Comparison of ENCODE assay signal across 9 cellular contexts in the genomic region with DNA sequence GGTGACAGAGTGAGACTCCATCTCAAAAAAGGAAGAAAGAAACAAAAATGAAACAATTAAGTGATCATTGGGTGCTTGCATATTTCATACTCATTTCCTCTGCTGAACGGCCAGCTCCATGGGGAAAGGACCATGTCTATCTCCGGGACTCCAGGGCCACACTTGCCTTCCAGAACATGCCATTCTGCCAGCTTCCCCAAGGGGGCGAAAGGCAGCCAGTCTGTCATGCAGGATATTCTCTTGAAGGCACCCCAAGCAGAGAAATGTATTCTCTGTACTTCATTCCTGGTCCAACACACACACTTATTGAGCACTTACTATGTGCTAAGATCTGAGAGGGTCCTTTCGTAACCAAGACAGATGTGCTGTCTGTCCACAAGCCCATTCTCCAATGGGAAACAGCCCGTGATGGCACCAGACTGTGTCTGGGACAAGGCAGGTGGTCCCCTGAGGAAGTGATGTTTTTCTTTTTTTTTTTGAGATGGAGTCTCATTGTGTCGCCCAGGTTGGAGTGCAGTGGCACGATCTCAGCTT. TPM values are rescaled to one million over a fixed set of nuclear protein-coding genes. Genes with fewer than 3 reads are reported as not detected.
DNase-seq lines count a peak whose midpoint lies in the region; ATAC-seq, FAIRE-seq and TF ChIP-seq lines count a peak whose summit lies in the region.
"Had no signal": no experiment of that assay in that cellular context is flagged by ENCODE, and none has a peak within 500 bp of the region (broad histone marks: within the 10 kb centered on the region; RNA-seq: fewer than 3 reads in every experiment).

No MANE protein-coding gene starts in this region.

- H3K9me3 Mint-ChIP-seq in T-helper 1 cell treated with Interleukin-12 subunit alpha and Interleukin-12 subunit beta and Interleukin-4 antibody, amounts not matched to agents 30 μg/mL and 1 μg/mL, for 36 hours: no peaks in the 10 kb centered on the region

- DNase-seq in A549 (ENCODE audit: low read depth in 1 of 2, low spot score in 1 of 2): peak in 1 of 2 experiments; percentile 51
- no peak for DNase-seq in GM20000 (ENCODE audit: low spot score)
- DNase-seq in fibroblast of lung (ENCODE audit: low read depth in 2 of 2): no peak
- peak; percentile 48 for DNase-seq in testis
- no peak for DNase-seq in HPDE6-E6E7 (ENCODE audit: extremely low spot score)
- DNase-seq in NCI-H526 treated with DMSO at 0.1 percent for 48 hours (lab: John Stamatoyannopoulos, UW): no peak
- DNase-seq in NCI-H510A (lab: John Stamatoyannopoulos, UW): no peak

- H3K4me1 Mint-ChIP-seq in T-helper 1 cell treated with Interleukin-12 subunit alpha and Interleukin-12 subunit beta and Interleukin-4 antibody, amounts not matched to agents 30 μg/mL and 1 μg/mL, for 36 hours (ENCODE audit: low read depth): peaks cover 17% of the 10 kb centered on the region

- H3K36me3 ChIP-seq in fibroblast of lung (ENCODE audit: control insufficient read depth, insufficient read depth, low read length) (no peaks in the 10 kb centered on the region), testis (ENCODE audit: low read depth, missing control alignments) (no peaks in the 10 kb centered on the region)

- H4K20me1 ChIP-seq in fibroblast of lung (ENCODE audit: control insufficient read depth, extremely low read depth, insufficient read depth, low read length): no peaks in the 10 kb centered on the region

- H2AFZ ChIP-seq in fibroblast of lung (ENCODE audit: low read length): no peak overlapping the region

- TF ChIP-seq POLR2A in A549 (IDR thresholded peaks at IDR 0.05; ENCODE audit: low read length): no peak
- TF ChIP-seq POLR2A in testis (IDR thresholded peaks at IDR 0.05): no peak

- TF ChIP-seq CTCF in A549 (IDR thresholded peaks at IDR 0.05) (no peak), GM20000 (IDR thresholded peaks at IDR 0.05; ENCODE audit: extremely low read depth, missing control alignments) (peak; percentile 26), fibroblast of lung (conservative IDR thresholded peaks at IDR 0.05 in 1 of 2, IDR thresholded peaks at IDR 0.05 in 1 of 2; ENCODE audit: low read depth in 1 of 2, low read length in 2 of 2) (peak; percentile 27 to 53), testis (IDR thresholded peaks at IDR 0.05) (peak in 1 of 3 experiments; percentile 41)

- no peak for TF ChIP-seq RAD21 in A549 (conservative IDR thresholded peaks at IDR 0.05 in 1 of 2, IDR thresholded peaks at IDR 0.05 in 1 of 2)

- ATAC-seq in A549: peak; percentile 55 to 64; a peak in 4 of 6 replicates

- H3K9me3 ChIP-seq in A549 (no peaks in the 10 kb centered on the region), fibroblast of lung (ENCODE audit: control insufficient read depth, insufficient read depth, low read depth, low read length) (no peaks in the 10 kb centered on the region), testis (no peaks in the 10 kb centered on the region)

- H3K4me1 ChIP-seq in A549: no peaks in the 10 kb centered on the region
- no peaks in the 10 kb centered on the region for H3K4me1 ChIP-seq in fibroblast of lung (ENCODE audit: control insufficient read depth, extremely low read depth, insufficient read depth, low read length)
- H3K4me1 ChIP-seq in testis: no peaks in the 10 kb centered on the region

- no peaks in the 10 kb centered on the region for H3K27me3 Mint-ChIP-seq in T-helper 1 cell treated with Interleukin-12 subunit alpha and Interleukin-12 subunit beta and Interleukin-4 antibody, amounts not matched to agents 30 μg/mL and 1 μg/mL, for 36 hours (ENCODE audit: low read depth)
- H3K27me3 Mint-ChIP-seq: activated naive CD8-positive, alpha-beta T cell had no signal

- WGBS in A549 (ENCODE audit: missing lambda C conversion rate): 57% methylated on average over 7 of the region's 7 CpGs
- WGBS in testis, 2 donors: 76 to 82% methylated on average over 7 of the region's 7 CpGs

- no peaks in the 10 kb centered on the region for H3K27me3 ChIP-seq in fibroblast of lung (ENCODE audit: control insufficient read depth, insufficient read depth, low read length)
- H3K27me3 ChIP-seq in testis: no peaks in the 10 kb centered on the region

- H3K4me2 ChIP-seq in A549 (no peak overlapping the region), fibroblast of lung (ENCODE audit: extremely low read depth, insufficient read depth, low read length) (no peak overlapping the region)

- intact Hi-C loops in testis (cut with DNase I; ENCODE audit: low total_unique reads): loop anchor here (5.0 kb wide), 1 partner anchor 144 kb away; the partner anchor contains the start of gene DNM2

- no peaks in the 10 kb centered on the region for H3K79me2 ChIP-seq in fibroblast of lung (ENCODE audit: control insufficient read depth, insufficient read depth, low read length)

- H3K36me3 Mint-ChIP-seq in T-helper 1 cell treated with Interleukin-12 subunit alpha and Interleukin-12 subunit beta and Interleukin-4 antibody, amounts not matched to agents 30 μg/mL and 1 μg/mL, for 36 hours (ENCODE audit: low read depth): peaks cover 3% of the 10 kb centered on the region
- H3K36me3 Mint-ChIP-seq: activated naive CD8-positive, alpha-beta T cell had no signal

- peak overlapping the region; percentile 55 for H3K27ac Mint-ChIP-seq in T-helper 1 cell treated with Interleukin-12 subunit alpha and Interleukin-12 subunit beta and Interleukin-4 antibody, amounts not matched to agents 30 μg/mL and 1 μg/mL, for 36 hours
- H3K27ac Mint-ChIP-seq: activated naive CD8-positive, alpha-beta T cell had no signal

- no peak overlapping the region for H3K4me3 Mint-ChIP-seq in T-helper 1 cell treated with Interleukin-12 subunit alpha and Interleukin-12 subunit beta and Interleukin-4 antibody, amounts not matched to agents 30 μg/mL and 1 μg/mL, for 36 hours
- H3K4me3 Mint-ChIP-seq: activated naive CD8-positive, alpha-beta T cell had no signal

- POLR2A ChIA-PET in A549 (lab: Yijun Ruan, JAX): no interaction called here

- no peak for FAIRE-seq in A549 (lab: Jason Lieb, UNC)

- TF ChIP-seq EP300 in A549 (IDR thresholded peaks at IDR 0.05): no peak

- H3K4me3 ChIP-seq in A549 (no peak overlapping the region), fibroblast of lung (replicated peaks in 1 of 4; ENCODE audit: control extremely low read depth in 1 of 4, insufficient read depth in 1 of 4, low read depth in 3 of 4, low read length in 4 of 4) (no peak overlapping the region), testis (no peak overlapping the region)

- no peak overlapping the region for H3K27ac ChIP-seq in A549
- H3K27ac ChIP-seq in fibroblast of lung (ENCODE audit: insufficient read depth, low read length): no peak overlapping the region
- no peak overlapping the region for H3K27ac ChIP-seq in testis

- H3K9ac ChIP-seq in fibroblast of lung (ENCODE audit: insufficient read depth, low read length): no peak overlapping the region

- CTCF ChIA-PET in A549 (lab: Yijun Ruan, JAX): interaction anchor here (1.3 to 1.7 kb wide), 3 partner anchors 11 to 25 kb away, joined by 3 to 5 read pairs (median 4); partner anchors contain the start of gene TMED1

TF ChIP-seq in A549, 52 proteins besides CTCF, POLR2A, EP300 and RAD21 (continues in another document):
- TF ChIP-seq HEYL (CRISPR knock-in tag; IDR thresholded peaks at IDR 0.05): no peak
- TF ChIP-seq HOXB5 (CRISPR knock-in tag; IDR thresholded peaks at IDR 0.05): no peak
- no peak for TF ChIP-seq E2F6 (IDR thresholded peaks at IDR 0.05; ENCODE audit: borderline replicate concordance, low read depth)

RNA-seq across cellular contexts. Expression of gene CARM1, which starts 10.2 kb away (rescaled TPM):
- polyA plus RNA-seq in A549 (2011; rRNA removed) (14.3 and 15.2 TPM in 2 replicates), A549 (2017; fragmentation: RNase III; extraction: RNeasy Plus Mini Kit Qiagen cat#74134 plus additional on column Dnase treatment) (31.4 to 32.2 TPM (median 31.8 TPM) in 3 replicates), fibroblast of lung (41.9 and 60.0 TPM in 2 replicates), testis (ENCODE audit: insufficient read depth, low read depth, low replicate concordance) (110 TPM)
- 55.5 and 75.2 TPM in 2 replicates for polyA plus RNA-seq in A549 (2012; cell fraction: cytosol; rRNA removed)
- 59.7 and 93.6 TPM in 2 replicates for polyA plus RNA-seq in A549 (2012; cell fraction: nucleus; rRNA removed)
- 22.0 and 30.3 TPM in 2 replicates for polyA minus RNA-seq in A549 (2011; rRNA and poly(A)+ RNA removed)
- total RNA-seq in fibroblast of lung (17.2 and 24.8 TPM in 2 replicates), testis (10 to 100 TPM; 79.5 to 82.4 TPM)
- 58.7 and 79.7 TPM in 2 replicates for polyA plus RNA-seq in fibroblast of lung (2012)
- polyA minus RNA-seq in fibroblast of lung (ENCODE audit: low replicate concordance): 140 and 163 TPM in 2 replicates

RNA-seq across cellular contexts. Expression of gene C19orf38, which starts 13.0 kb away (rescaled TPM):
- polyA plus RNA-seq in A549 (2011; rRNA removed) (0.13 and 0.40 TPM in 2 replicates), A549 (2017; fragmentation: RNase III; extraction: RNeasy Plus Mini Kit Qiagen cat#74134 plus additional on column Dnase treatment) (0.09 to 0.12 TPM (median 0.10 TPM) in 3 replicates), fibroblast of lung (0.08 TPM in 1 of 2 replicates, not detected in the other), testis (ENCODE audit: insufficient read depth, low read depth, low replicate concordance) (19.3 TPM)
- 0.08 and 0.09 TPM in 2 replicates for polyA plus RNA-seq in A549 (2012; cell fraction: cytosol; rRNA removed)
- polyA plus RNA-seq in A549 (2012; cell fraction: nucleus; rRNA removed): 0.10 and 0.56 TPM in 2 replicates
- 0.68 TPM in 1 of 2 replicates, not detected in the other for polyA minus RNA-seq in A549 (2011; rRNA and poly(A)+ RNA removed)
- total RNA-seq in fibroblast of lung (1.0 and 1.3 TPM in 2 replicates), testis (10 to 100 TPM; 17.4 to 21.0 TPM)
- 0.09 and 0.10 TPM in 2 replicates for polyA plus RNA-seq in fibroblast of lung (2012)
- polyA minus RNA-seq in fibroblast of lung (ENCODE audit: low replicate concordance): not detected in 2 replicates

RNA-seq across cellular contexts. Expression of gene TMED1, which starts 25.2 kb away (rescaled TPM):
- polyA plus RNA-seq in A549 (2011; rRNA removed): 29.3 and 29.9 TPM in 2 replicates
- 49.9 and 54.2 TPM in 2 replicates for polyA plus RNA-seq in A549 (2012; cell fraction: cytosol; rRNA removed)
- 33.5 and 43.0 TPM in 2 replicates for polyA plus RNA-seq in A549 (2012; cell fraction: nucleus; rRNA removed)
- 36.2 to 37.4 TPM (median 37.0 TPM) in 3 replicates for polyA plus RNA-seq in A549 (2017; fragmentation: RNase III; extraction: RNeasy Plus Mini Kit Qiagen cat#74134 plus additional on column Dnase treatment)
- polyA minus RNA-seq in A549 (2011; rRNA and poly(A)+ RNA removed): 9.7 and 10.7 TPM in 2 replicates
- total RNA-seq in fibroblast of lung: 37.5 and 40.1 TPM in 2 replicates
- polyA plus RNA-seq in fibroblast of lung: 42.1 and 42.3 TPM in 2 replicates
- polyA plus RNA-seq in fibroblast of lung (2012): 31.1 and 38.6 TPM in 2 replicates
- 17.8 and 21.5 TPM in 2 replicates for polyA minus RNA-seq in fibroblast of lung (ENCODE audit: low replicate concordance)
- total RNA-seq in testis: 10 to 100 TPM; 34.0 to 59.3 TPM
- 30.2 TPM for polyA plus RNA-seq in testis (ENCODE audit: insufficient read depth, low read depth, low replicate concordance)

Comparison
In these comparisons a context has a peak if more than half of its experiments do, and no peak if none do; other contexts are left out.
1. RNA of gene C19orf38, which starts 13.0 kb away (polyA plus RNA-seq): 19.3 TPM in testis (single experiment); 0.08 to 0.56 TPM in A549 and 0.08 to 0.10 TPM in fibroblast of lung; every median in the first group is over 10 times any median in the second.